Comparison of ENCODE assay signal across 8 cellular contexts in the genomic region with DNA sequence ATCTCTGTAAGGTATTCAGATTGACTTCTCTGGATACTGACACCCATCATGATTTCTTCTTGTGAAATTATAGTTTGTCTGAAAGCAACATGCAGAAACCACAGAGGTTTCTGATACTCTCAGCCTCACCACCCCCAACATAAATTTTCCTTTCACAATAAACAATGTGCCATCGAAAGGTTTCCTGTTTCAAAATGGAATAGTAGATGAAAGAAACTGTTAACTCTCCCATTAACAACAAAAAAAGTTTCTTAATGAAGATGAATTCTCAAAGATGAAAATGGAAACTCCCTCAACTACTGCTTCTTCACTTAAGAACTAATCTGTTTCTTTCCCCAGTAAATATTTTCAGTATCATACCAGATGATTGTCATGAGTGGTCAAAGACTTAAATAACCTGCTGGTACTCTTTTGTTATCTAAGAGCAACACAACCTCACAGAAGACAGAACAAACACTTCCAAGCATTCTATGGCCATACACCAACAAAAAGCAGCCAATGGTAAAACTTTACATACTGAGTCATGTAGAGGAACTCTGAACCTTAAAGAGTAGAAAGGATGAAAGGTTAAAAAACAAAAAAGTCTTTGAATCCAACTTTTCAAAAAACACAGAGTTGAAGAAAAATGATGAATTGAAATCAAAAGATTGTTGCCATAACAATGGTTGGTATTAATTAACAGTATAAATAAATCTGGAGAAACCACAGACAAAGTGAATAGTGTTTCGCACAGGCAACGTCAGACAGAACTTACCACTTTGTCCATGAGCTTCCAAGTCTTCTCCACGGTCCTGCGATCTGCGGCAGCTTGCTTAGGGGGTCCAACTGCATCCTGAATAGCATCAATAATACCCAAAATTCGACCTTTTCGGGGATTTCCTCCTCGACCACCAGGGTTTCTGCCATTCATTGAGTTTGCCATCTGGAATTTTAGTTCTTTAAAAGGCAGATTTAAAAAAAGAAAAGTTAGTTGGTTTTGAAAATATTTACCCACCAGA. TPM values are rescaled to one million over a fixed set of nuclear protein-coding genes. Genes with fewer than 3 reads are reported as not detected.
A peak's percentile ranks its signal among the peaks of the same experiment; 100 is the strongest.
DNase-seq lines count a peak whose midpoint lies in the region; ATAC-seq and TF ChIP-seq lines count a peak whose summit lies in the region.

No MANE protein-coding gene starts in this region.

- peaks cover 0 to 58% of the 10 kb centered on the region in 2 donors for H3K4me1 ChIP-seq in right atrium auricular region

- H3K27ac Mint-ChIP-seq in activated T-cell treated with anti-CD3 and anti-CD28 coated beads, Interleukin-2, amount 50 U/mL, for 24 hours: peak overlapping the region; percentile 99

- H3K4me3 Mint-ChIP-seq in activated T-cell treated with anti-CD3 and anti-CD28 coated beads, Interleukin-2, amount 50 U/mL, for 24 hours: peak overlapping the region; percentile 94

- no peak for TF ChIP-seq CTCF in right atrium auricular region (IDR thresholded peaks at IDR 0.05)

- peaks cover 56% of the 10 kb centered on the region for H3K4me1 Mint-ChIP-seq in activated T-cell treated with anti-CD3 and anti-CD28 coated beads, Interleukin-2, amount 50 U/mL, for 24 hours (ENCODE audit: low read depth)

- H3K36me3 ChIP-seq in right atrium auricular region: no peaks in the 10 kb centered on the region

- no peaks in the 10 kb centered on the region for H3K27me3 ChIP-seq in right atrium auricular region

- H3K27ac ChIP-seq in right atrium auricular region: peak overlapping the region; percentile 98 to 100
- no peak overlapping the region for H3K27ac ChIP-seq in caudate nucleus (ENCODE audit: low read depth, low read length)

- peaks cover 56% of the 10 kb centered on the region for H3K36me3 Mint-ChIP-seq in activated T-cell treated with anti-CD3 and anti-CD28 coated beads, Interleukin-2, amount 50 U/mL, for 24 hours (ENCODE audit: low read depth)

- no peaks in the 10 kb centered on the region for H3K9me3 ChIP-seq in right atrium auricular region

- peak; percentile 30 for DNase-seq in Daoy (ENCODE audit: low read depth)
- DNase-seq in activated T-cell treated with anti-CD3 and anti-CD28 coated beads, Interleukin-2, amount 50 U/mL, for 24 hours: no peak
- no peak for DNase-seq in right atrium auricular region (ENCODE audit: low spot score)
- DNase-seq in stimulated activated CD8-positive, alpha-beta memory T cell treated with anti-CD3 and anti-CD28 coated beads, Interleukin-4, amount 100 ng/mL, for 48 hours: peak; percentile 39
- no peak for DNase-seq in NCI-H1436 treated with DMSO at 0.1 percent for 48 hours (lab: John Stamatoyannopoulos, UW)
- DNase-seq in caudate nucleus (lab: John Stamatoyannopoulos, UW): no peak

- no peaks in the 10 kb centered on the region for H3K9me3 Mint-ChIP-seq in activated T-cell treated with anti-CD3 and anti-CD28 coated beads, Interleukin-2, amount 50 U/mL, for 24 hours

- ATAC-seq in GM19455 (IDR thresholded peaks at IDR 0.05; ENCODE audit: unreplicated experiment): peak; percentile 27
- ATAC-seq in HG03457 (IDR thresholded peaks at IDR 0.05; ENCODE audit: unreplicated experiment): peak; percentile 32

- peak overlapping the region; percentile 85 to 96 for H3K4me3 ChIP-seq in right atrium auricular region

- H3K27me3 Mint-ChIP-seq in activated T-cell treated with anti-CD3 and anti-CD28 coated beads, Interleukin-2, amount 50 U/mL, for 24 hours: no peaks in the 10 kb centered on the region

RNA-seq across cellular contexts. Expression of a gene that starts 1.9 kb away (rescaled TPM):
- 10.9 and 12.3 TPM in 2 replicates for total RNA-seq in Daoy (2014; rRNA removed; shearing (Covaris generic))
- 10 to 100 TPM; 24.6 to 27.3 TPM for total RNA-seq in right atrium auricular region

Comparison
In these comparisons a context has a peak if more than half of its experiments do, and no peak if none do; other contexts are left out.
1. DNase-seq: peak in Daoy (single experiment) and stimulated activated CD8-positive, alpha-beta memory T cell treated with anti-CD3 and anti-CD28 coated beads, Interleukin-4, amount 100 ng/mL, for 48 hours (single experiment); none in activated T-cell treated with anti-CD3 and anti-CD28 coated beads, Interleukin-2, amount 50 U/mL, for 24 hours (single experiment), right atrium auricular region (single experiment), NCI-H1436 treated with DMSO at 0.1 percent for 48 hours (single experiment) and caudate nucleus (0 of 61).